ENCODE assay signal across 14 cellular contexts in genomic region chr12:49748306-49748705, GRCh38. TPM values are rescaled to one million over a fixed set of nuclear protein-coding genes. Genes with fewer than 3 reads are reported as not detected.
DNase-seq lines count a peak whose midpoint lies in the region; ATAC-seq and TF ChIP-seq lines count a peak whose summit lies in the region.
"Had no signal": no experiment of that assay in that cellular context is flagged by ENCODE, and none has a peak within 500 bp of the region (broad histone marks: within the 10 kb centered on the region; RNA-seq: fewer than 3 reads in every experiment).

No MANE protein-coding gene starts in this region.

- H3K27ac ChIP-seq in OCI-LY7 (ENCODE audit: low read depth, low read length, poor library complexity, severe bottlenecking) = no peak overlapping the region
- H3K27ac ChIP-seq in osteoblast (ENCODE audit: low read depth, low read length) = peak overlapping the region; percentile 32
- H3K27ac ChIP-seq: A549, coronary artery, vagina had no signal

- no peak for TF ChIP-seq CTCF in OCI-LY7 (conservative IDR thresholded peaks at IDR 0.05; ENCODE audit: low read length)
- no peak for TF ChIP-seq CTCF in choroid plexus epithelial cell (conservative IDR thresholded peaks at IDR 0.05; ENCODE audit: low read depth, low read length)
- TF ChIP-seq CTCF in osteoblast (IDR thresholded peaks at IDR 0.05; ENCODE audit: extremely low read depth, low read depth, low read length) = no peak

- CTCF ChIA-PET in activated CD4-positive, alpha-beta T cell treated with anti-CD3 and anti-CD28 coated beads, Interleukin-2, amount 10 ng/mL, durations not matched to agents 7 days and 5 days (lab: Charles Lee) = interaction anchor here (0.5 to 1.6 kb wide), 8 partner anchors 13 to 382 kb away, joined by 3 to 8 read pairs (median 4); partner anchors contain the start of gene SPATS2
- CTCF ChIA-PET in OCI-LY7 (lab: Charles Lee; ENCODE audit: unreplicated experiment) = no interaction called here

- DNase-seq in activated CD4-positive, alpha-beta T cell treated with anti-CD3 and anti-CD28 coated beads, Interleukin-2, amount 10 ng/mL, durations not matched to agents 7 days and 5 days = no peak
- DNase-seq in activated CD4-positive, alpha-beta T cell treated with anti-CD3 and anti-CD28 coated beads, Interleukin-2, amount 50 U/mL, for 48 hours = no peak
- no peak for DNase-seq in OCI-LY7 (ENCODE audit: low spot score)
- peak; percentile 32 for DNase-seq in choroid plexus epithelial cell (ENCODE audit: low read depth)
- peak; percentile 58 for DNase-seq in osteoblast (ENCODE audit: insufficient read length, low spot score, missing footprints)
- DNase-seq in NOMO-1 treated with dmso at 0.1 percent for 144 hours (lab: John Stamatoyannopoulos, UW; ENCODE audit: unreplicated experiment) = no peak
- DNase-seq in H7 = no peak
- DNase-seq: DMS53; NCI-H1092 treated with DMSO at 0.1 percent for 48 hours; stimulated activated CD4-positive, alpha-beta T cell treated with anti-CD3 and anti-CD28 coated beads, Interleukin-12 subunit alpha, Interleukin-12 subunit beta, amount 100 ng/mL, for 4 hours had no signal

- H2AFZ ChIP-seq in OCI-LY7 (ENCODE audit: low read length) (no peak overlapping the region), osteoblast (ENCODE audit: low read length) (no peak overlapping the region)

- peaks cover 81% of the 10 kb centered on the region for H3K4me1 Mint-ChIP-seq in activated CD4-positive, alpha-beta T cell treated with anti-CD3 and anti-CD28 coated beads, Interleukin-2, amount 10 ng/mL, durations not matched to agents 7 days and 5 days

- POLR2A ChIA-PET in activated CD4-positive, alpha-beta T cell treated with anti-CD3 and anti-CD28 coated beads, Interleukin-2, amount 10 ng/mL, durations not matched to agents 7 days and 5 days (lab: Charles Lee) = no interaction called here
- POLR2A ChIA-PET in OCI-LY7 (lab: Charles Lee) = interaction anchor here (1.0 to 1.6 kb wide), 5 partner anchors 10 to 94 kb away, joined by 3 to 8 read pairs (median 3); no protein-coding TSS in a partner anchor

- peak overlapping the region; percentile 41 for H3K27ac Mint-ChIP-seq in activated CD4-positive, alpha-beta T cell treated with anti-CD3 and anti-CD28 coated beads, Interleukin-2, amount 10 ng/mL, durations not matched to agents 7 days and 5 days

- H4K20me1 ChIP-seq in OCI-LY7 (ENCODE audit: insufficient read depth, low read length) = peaks cover 55% of the 10 kb centered on the region
- H4K20me1 ChIP-seq in osteoblast (ENCODE audit: insufficient read depth, low read length) = peaks cover 92% of the 10 kb centered on the region

- H3K27me3 ChIP-seq in osteoblast (ENCODE audit: insufficient read depth, low read length) = no peaks in the 10 kb centered on the region
- H3K27me3 ChIP-seq in H7 (ENCODE audit: control insufficient read depth, insufficient read depth, low read length) = no peaks in the 10 kb centered on the region
- H3K27me3 ChIP-seq: vagina had no signal

- no peak overlapping the region for H3K4me3 Mint-ChIP-seq in activated CD4-positive, alpha-beta T cell treated with anti-CD3 and anti-CD28 coated beads, Interleukin-2, amount 10 ng/mL, durations not matched to agents 7 days and 5 days

- H3K9me3 ChIP-seq in OCI-LY7 (ENCODE audit: low read length) (no peaks in the 10 kb centered on the region), osteoblast (ENCODE audit: low read depth, low read length) (no peaks in the 10 kb centered on the region)
- H3K9me3 ChIP-seq: A549, vagina had no signal

- no peaks in the 10 kb centered on the region for H3K9me3 Mint-ChIP-seq in activated CD4-positive, alpha-beta T cell treated with anti-CD3 and anti-CD28 coated beads, Interleukin-2, amount 10 ng/mL, durations not matched to agents 7 days and 5 days

- no peak for ATAC-seq in GM18519 (IDR thresholded peaks at IDR 0.05; ENCODE audit: low FRiP score, unreplicated experiment)
- ATAC-seq: A549 had no signal

- no peaks in the 10 kb centered on the region for H3K9me2 ChIP-seq in OCI-LY7 (ENCODE audit: insufficient read depth, low read length)

- H3K79me2 ChIP-seq in OCI-LY7 (ENCODE audit: insufficient read depth, low read depth, low read length) (peaks cover 99% of the 10 kb centered on the region), osteoblast (ENCODE audit: insufficient read depth, low read length) (peaks cover 99% of the 10 kb centered on the region)

- no peaks in the 10 kb centered on the region for H3K27me3 Mint-ChIP-seq in activated CD4-positive, alpha-beta T cell treated with anti-CD3 and anti-CD28 coated beads, Interleukin-2, amount 10 ng/mL, durations not matched to agents 7 days and 5 days

- peaks cover 93% of the 10 kb centered on the region for H3K36me3 ChIP-seq in OCI-LY7 (ENCODE audit: insufficient read depth, low read length)
- peaks cover 20% of the 10 kb centered on the region for H3K36me3 ChIP-seq in osteoblast (ENCODE audit: insufficient read depth, low read length)
- peaks cover 7% of the 10 kb centered on the region for H3K36me3 ChIP-seq in H7 (replicated peaks; ENCODE audit: control insufficient read depth, insufficient read depth, low read length)

- H3K4me1 ChIP-seq in OCI-LY7 (ENCODE audit: insufficient read depth, low read length, poor library complexity, severe bottlenecking) = peaks cover 63% of the 10 kb centered on the region
- peaks cover 27% of the 10 kb centered on the region for H3K4me1 ChIP-seq in osteoblast (ENCODE audit: insufficient read depth, low read length)

- peaks cover 43% of the 10 kb centered on the region for H3K36me3 Mint-ChIP-seq in activated CD4-positive, alpha-beta T cell treated with anti-CD3 and anti-CD28 coated beads, Interleukin-2, amount 10 ng/mL, durations not matched to agents 7 days and 5 days (ENCODE audit: low read depth)

- intact Hi-C loops in OCI-LY7 (cut with micrococcal nuclease; ENCODE audit: unreplicated experiment) = no loop called here

- H3K4me2 ChIP-seq in OCI-LY7 (ENCODE audit: low read length) (peak overlapping the region; percentile 24; the same call in 1 of the 2 replicates), osteoblast (ENCODE audit: insufficient read depth, low read length) (no peak overlapping the region)
- H3K4me2 ChIP-seq: A549 had no signal

- H3K4me3 ChIP-seq in OCI-LY7 (ENCODE audit: low read depth, low read length, poor library complexity, severe bottlenecking) = no peak overlapping the region
- H3K4me3 ChIP-seq in choroid plexus epithelial cell (ENCODE audit: low read depth, low read length) = no peak overlapping the region
- H3K4me3 ChIP-seq in osteoblast (ENCODE audit: insufficient read depth, low read length) = no peak overlapping the region
- no peak overlapping the region for H3K4me3 ChIP-seq in H7 (ENCODE audit: insufficient read depth, low read depth, low read length)
- H3K4me3 ChIP-seq: A549, vagina had no signal

- no TSS peak for BruUV-seq in OCI-LY7 (replicated peaks; lab: Mats Ljungman, UMichigan)

RNA-seq across cellular contexts. Expression of gene TMBIM6, which starts 6.9 kb away (rescaled TPM):
- total RNA-seq in activated CD4-positive, alpha-beta T cell treated with anti-CD3 and anti-CD28 coated beads, Interleukin-2, amount 10 ng/mL, durations not matched to agents 7 days and 5 days = 100 to 1,000 TPM; 426 to 442 TPM
- 116 and 120 TPM in 2 replicates for total RNA-seq in OCI-LY7 (2014; rRNA removed; shearing (Covaris generic))
- total RNA-seq in OCI-LY7 (2022) (170 and 172 TPM in 2 replicates), osteoblast (398 and 421 TPM in 2 replicates)
- 385 and 401 TPM in 2 replicates for total RNA-seq in H7 (2014; rRNA removed; shearing (Covaris generic))

RNA-seq across cellular contexts. Expression of gene FMNL3, which starts 41.1 kb away (rescaled TPM):
- total RNA-seq in activated CD4-positive, alpha-beta T cell treated with anti-CD3 and anti-CD28 coated beads, Interleukin-2, amount 10 ng/mL, durations not matched to agents 7 days and 5 days = 10 to 100 TPM; 37.4 to 38.2 TPM
- total RNA-seq in OCI-LY7 (2014; rRNA removed; shearing (Covaris generic)) = 28.7 and 29.6 TPM in 2 replicates
- total RNA-seq in OCI-LY7 (2022) (13.8 and 15.6 TPM in 2 replicates), osteoblast (24.6 and 31.8 TPM in 2 replicates)
- total RNA-seq in H7 (2014; rRNA removed; shearing (Covaris generic)) = 16.0 and 19.4 TPM in 2 replicates

Comparison
In these comparisons a context has a peak if more than half of its experiments do, and no peak if none do; other contexts are left out.
1. DNase-seq: peak in choroid plexus epithelial cell (single experiment) and osteoblast (single experiment); none in activated CD4-positive, alpha-beta T cell treated with anti-CD3 and anti-CD28 coated beads, Interleukin-2, amount 10 ng/mL, durations not matched to agents 7 days and 5 days (single experiment), activated CD4-positive, alpha-beta T cell treated with anti-CD3 and anti-CD28 coated beads, Interleukin-2, amount 50 U/mL, for 48 hours (0 of 2), OCI-LY7 (single experiment), NOMO-1 treated with dmso at 0.1 percent for 144 hours (single experiment) and H7 (single experiment).